In genomic region chr10:73246322-73246782, GRCh38 we compare ENCODE assay signal across 8 cellular contexts. TPM values are rescaled to one million over a fixed set of nuclear protein-coding genes. Genes with fewer than 3 reads are reported as not detected.
DNase-seq lines count a peak whose midpoint lies in the region; ATAC-seq and TF ChIP-seq lines count a peak whose summit lies in the region.

No MANE protein-coding gene starts in this region.

- H3K4me3 Mint-ChIP-seq in mesothelial cell of epicardium, result peak overlapping the region; percentile 98

- H3K27me3 Mint-ChIP-seq in mesothelial cell of epicardium (ENCODE audit: low read depth), result no peaks in the 10 kb centered on the region

- H4K20me1 ChIP-seq in mammary epithelial cell (ENCODE audit: insufficient read depth, low read length), result no peaks in the 10 kb centered on the region

- H3K9me3 ChIP-seq in A673 (ENCODE audit: low read depth, low read length, poor library complexity, severe bottlenecking), result no peaks in the 10 kb centered on the region
- no peaks in the 10 kb centered on the region for H3K9me3 ChIP-seq in mammary epithelial cell (replicated peaks; ENCODE audit: insufficient read depth, low read length)

- intact Hi-C loops in A673 (cut with micrococcal nuclease; ENCODE audit: unreplicated experiment), result loop anchor here (5.0 kb wide), 1 partner anchor 166 kb away; the partner anchor contains the start of gene ANXA7
- intact Hi-C loops in mammary epithelial cell (cut with micrococcal nuclease), result no loop called here

- TF ChIP-seq CTCF in A673 (conservative IDR thresholded peaks at IDR 0.05; ENCODE audit: low read depth, low read length) (no peak), mammary epithelial cell (conservative IDR thresholded peaks at IDR 0.05 in 1 of 2, IDR thresholded peaks at IDR 0.05 in 1 of 2; ENCODE audit: extremely low read depth in 1 of 2, insufficient read depth in 1 of 2, low read depth in 1 of 2, low read length in 2 of 2) (no peak), mesothelial cell of epicardium (IDR thresholded peaks at IDR 0.05; ENCODE audit: unreplicated experiment) (no peak)

- peak; percentile 19 for ATAC-seq in HG02943 (IDR thresholded peaks at IDR 0.05; ENCODE audit: low read depth, unreplicated experiment)
- no peak for ATAC-seq in GM18861 (IDR thresholded peaks at IDR 0.05; ENCODE audit: unreplicated experiment)

- H3K27ac ChIP-seq in A673 (ENCODE audit: low read depth, low read length, poor library complexity, severe bottlenecking), result peak overlapping the region; percentile 98
- H3K27ac ChIP-seq in mammary epithelial cell (ENCODE audit: insufficient read depth, low read depth, low read length), result peak overlapping the region; percentile 92

- H3K27me3 ChIP-seq in A673 (replicated peaks; ENCODE audit: insufficient read depth, low read depth, low read length, poor library complexity) (no peaks in the 10 kb centered on the region), mammary epithelial cell (ENCODE audit: insufficient read depth, low read length) (no peaks in the 10 kb centered on the region)

- peak overlapping the region; percentile 93 for H3K4me2 ChIP-seq in mammary epithelial cell (ENCODE audit: insufficient read depth, low read depth, low read length)

- H3K9me3 Mint-ChIP-seq in mesothelial cell of epicardium, result no peaks in the 10 kb centered on the region

- dilution Hi-C loops in mammary epithelial cell (cut with HindIII; ENCODE audit: low sequenced_read_pairs), result no loop called here

- BruUV-seq in A673 (replicated peaks; lab: Mats Ljungman, UMichigan) (TSS peak; percentile 27), mammary epithelial cell (replicated peaks; lab: Mats Ljungman, UMichigan) (TSS peak; percentile 59)

- peaks cover 24% of the 10 kb centered on the region for H3K4me1 ChIP-seq in A673 (ENCODE audit: insufficient read depth, low read length, poor library complexity, severe bottlenecking)
- H3K4me1 ChIP-seq in mammary epithelial cell (ENCODE audit: insufficient read depth, low read length), result peaks cover 37% of the 10 kb centered on the region

- H3K4me3 ChIP-seq in A673 (ENCODE audit: low read depth, low read length, poor library complexity, severe bottlenecking) (peak overlapping the region; percentile 82), mammary epithelial cell (replicated peaks in 1 of 3; ENCODE audit: insufficient read depth in 1 of 3, low read depth in 2 of 3, low read length in 3 of 3) (peak overlapping the region; percentile 89 to 98 (median 91))

- H3K27ac Mint-ChIP-seq in mesothelial cell of epicardium, result peak overlapping the region; percentile 99

- H3K4me1 Mint-ChIP-seq in mesothelial cell of epicardium, result peaks cover 46% of the 10 kb centered on the region

- H3K36me3 Mint-ChIP-seq in mesothelial cell of epicardium, result peaks cover 19% of the 10 kb centered on the region

- in situ Hi-C loops in mammary epithelial cell (cut with MboI; ENCODE audit: low sequenced_read_pairs in 2 of 2), result no loop called here

- H3K36me3 ChIP-seq in A673 (ENCODE audit: insufficient read depth, low read length, poor library complexity, severe bottlenecking), result peaks cover 72% of the 10 kb centered on the region
- H3K36me3 ChIP-seq in mammary epithelial cell (ENCODE audit: insufficient read depth, low read length), result peaks cover 18% of the 10 kb centered on the region

- peak overlapping the region; percentile 96 for H3K9ac ChIP-seq in mammary epithelial cell (ENCODE audit: insufficient read depth, low read length)

- peaks cover 78% of the 10 kb centered on the region for H3K79me2 ChIP-seq in mammary epithelial cell (ENCODE audit: insufficient read depth, low read length)

- DNase-seq in A673 (ENCODE audit: low spot score) (no peak), mammary epithelial cell (peak; percentile 9), mesothelial cell of epicardium (ENCODE audit: low spot score in 2 of 2, unreplicated experiment in 2 of 2) (no peak), glomerular visceral epithelial cell (ENCODE audit: extremely low spot score) (no peak), anterior cingulate cortex (lab: John Stamatoyannopoulos, UW) (no peak), AG20443 (ENCODE audit: low spot score) (no peak)

- 3% methylated on average over 13 of the region's 13 CpGs for WGBS in mammary epithelial cell (ENCODE audit: low coverage, missing lambda C conversion rate)

- CTCF ChIA-PET in A673 (lab: Charles Lee), result no interaction called here
- CTCF ChIA-PET in mammary epithelial cell (lab: Charles Lee; ENCODE audit: low non-redundant PET), result no interaction called here

- POLR2A ChIA-PET in A673 (lab: Charles Lee; ENCODE audit: low non-redundant PET), result interaction anchor here (0.7 kb wide), 1 partner anchor 166 kb away, joined by 3 read pairs; no protein-coding TSS in a partner anchor

- peak overlapping the region; percentile 85 for H2AFZ ChIP-seq in mammary epithelial cell (ENCODE audit: low read depth, low read length)

RNA-seq across cellular contexts. Expression of gene DNAJC9, which starts 0.7 kb away (rescaled TPM):
- total RNA-seq in A673 (2021), result 69.1 and 72.9 TPM in 2 replicates
- 10 to 100 TPM; 19.5 to 38.7 TPM for total RNA-seq in mammary epithelial cell
- 32.0 TPM for polyA plus RNA-seq in mammary epithelial cell
- 19.1 TPM for polyA minus RNA-seq in mammary epithelial cell
- 32.1 to 32.7 TPM (median 32.5 TPM) in 3 replicates for total RNA-seq in mesothelial cell of epicardium

RNA-seq across cellular contexts. Expression of gene MRPS16, which starts 6.1 kb away (rescaled TPM):
- total RNA-seq in A673 (2021) (150 and 164 TPM in 2 replicates), mammary epithelial cell (100 to 1,000 TPM in 1 of 2 donors, 10 to 100 TPM in 1; 87.5 to 127 TPM), mesothelial cell of epicardium (62.5 to 72.2 TPM (median 65.2 TPM) in 3 replicates)
- polyA plus RNA-seq in mammary epithelial cell, result 122 TPM
- polyA minus RNA-seq in mammary epithelial cell, result 48.4 TPM
